Comparison of ENCODE assay signal across 22 cellular contexts in the genomic region with DNA sequence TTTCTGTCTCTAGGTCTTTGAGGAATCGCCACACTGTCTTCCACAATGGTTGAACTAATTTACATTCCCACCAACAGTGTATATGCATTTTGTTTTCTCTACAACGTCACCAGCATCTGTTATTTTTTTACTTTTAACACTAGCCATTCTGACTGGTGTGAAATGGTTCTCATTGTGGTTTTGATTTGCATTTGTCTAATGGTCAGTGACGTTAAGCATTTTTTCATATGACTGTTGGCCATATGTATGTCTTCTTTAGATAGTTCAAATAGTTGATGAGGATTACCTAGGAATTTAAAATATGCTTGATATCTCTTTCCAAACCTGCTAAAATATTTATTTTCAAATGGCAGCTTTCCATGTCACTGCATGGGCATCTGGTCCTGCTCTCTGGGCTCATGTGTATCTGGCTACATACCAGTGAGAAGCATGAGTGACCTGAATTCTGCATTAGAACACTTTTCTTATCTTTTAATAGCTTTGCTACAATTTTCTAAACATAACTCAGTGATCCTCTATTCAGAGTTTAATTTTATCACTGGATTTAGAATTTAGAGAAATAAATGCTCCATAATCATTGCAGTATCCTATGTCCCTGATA.
"Had no signal": no experiment of that assay in that cellular context is flagged by ENCODE, and none has a peak within 500 bp of the region (broad histone marks: within the 10 kb centered on the region; RNA-seq: fewer than 3 reads in every experiment).

No MANE protein-coding gene starts in this region.

- H3K27ac Mint-ChIP-seq: immature natural killer cell; natural killer cell; stimulated activated naive B cell treated with anti-CD40 and anti-IgM and Interleukin-4, amounts not matched to agents 10 μg/mL and 1 μg/mL and 100 μg/mL, for 72 hours; stimulated activated naive CD8-positive, alpha-beta T cell treated with anti-CD3 and anti-CD28 coated beads, Interleukin-15, Interleukin-2, amounts not matched to agents 100 ng/mL and 50 ng/mL, for 24 hours had no signal

- H3K9me3 Mint-ChIP-seq: stimulated activated naive CD8-positive, alpha-beta T cell treated with anti-CD3 and anti-CD28 coated beads, Interleukin-15, Interleukin-2, amounts not matched to agents 100 ng/mL and 50 ng/mL, for 24 hours had no signal

- DNase-seq: effector CD4-positive, alpha-beta T cell; hypothalamus; immature natural killer cell; islet precursor cell; kidney glomerular epithelial cell; left ventricle myocardium superior; lower lobe of right lung; natural killer cell; occipital lobe; ovary; posterior cingulate gyrus; psoas muscle; right cardiac atrium; small intestine; stimulated activated CD4-positive, alpha-beta T cell treated with anti-CD3 and anti-CD28 coated beads, Interleukin-15, amount 100 ng/mL, for 24 hours; stimulated activated CD4-positive, alpha-beta T cell treated with anti-CD3 and anti-CD28 coated beads, Interleukin-2, amount 100 ng/mL, for 48 hours; stimulated activated naive B cell treated with anti-CD40 and anti-IgM and Interleukin-4, amounts not matched to agents 10 μg/mL and 1 μg/mL and 100 μg/mL, for 72 hours; transverse colon; upper lobe of right lung; uterus had no signal

- H3K4me1 Mint-ChIP-seq: immature natural killer cell; natural killer cell; stimulated activated naive B cell treated with anti-CD40 and anti-IgM and Interleukin-4, amounts not matched to agents 10 μg/mL and 1 μg/mL and 100 μg/mL, for 72 hours had no signal

- H3K27me3 Mint-ChIP-seq: stimulated activated naive B cell treated with anti-CD40 and anti-IgM and Interleukin-4, amounts not matched to agents 10 μg/mL and 1 μg/mL and 100 μg/mL, for 72 hours; stimulated activated naive CD8-positive, alpha-beta T cell treated with anti-CD3 and anti-CD28 coated beads, Interleukin-15, Interleukin-2, amounts not matched to agents 100 ng/mL and 50 ng/mL, for 24 hours had no signal

- FAIRE-seq: frontal cortex, small intestine had no signal

- H3K4me3 Mint-ChIP-seq: immature natural killer cell; natural killer cell; stimulated activated naive B cell treated with anti-CD40 and anti-IgM and Interleukin-4, amounts not matched to agents 10 μg/mL and 1 μg/mL and 100 μg/mL, for 72 hours; stimulated activated naive CD8-positive, alpha-beta T cell treated with anti-CD3 and anti-CD28 coated beads, Interleukin-15, Interleukin-2, amounts not matched to agents 100 ng/mL and 50 ng/mL, for 24 hours had no signal

- H3K36me3 Mint-ChIP-seq: immature natural killer cell; natural killer cell; stimulated activated naive B cell treated with anti-CD40 and anti-IgM and Interleukin-4, amounts not matched to agents 10 μg/mL and 1 μg/mL and 100 μg/mL, for 72 hours had no signal

- ATAC-seq: left ventricle myocardium superior; lower lobe of right lung; natural killer cell; psoas muscle; right cardiac atrium; stimulated activated naive B cell treated with anti-CD40 and anti-IgM and Interleukin-4, amounts not matched to agents 10 μg/mL and 1 μg/mL and 100 μg/mL, for 72 hours; upper lobe of right lung had no signal
